8 cellular contexts compared by ENCODE assay signal in the genomic region with DNA sequence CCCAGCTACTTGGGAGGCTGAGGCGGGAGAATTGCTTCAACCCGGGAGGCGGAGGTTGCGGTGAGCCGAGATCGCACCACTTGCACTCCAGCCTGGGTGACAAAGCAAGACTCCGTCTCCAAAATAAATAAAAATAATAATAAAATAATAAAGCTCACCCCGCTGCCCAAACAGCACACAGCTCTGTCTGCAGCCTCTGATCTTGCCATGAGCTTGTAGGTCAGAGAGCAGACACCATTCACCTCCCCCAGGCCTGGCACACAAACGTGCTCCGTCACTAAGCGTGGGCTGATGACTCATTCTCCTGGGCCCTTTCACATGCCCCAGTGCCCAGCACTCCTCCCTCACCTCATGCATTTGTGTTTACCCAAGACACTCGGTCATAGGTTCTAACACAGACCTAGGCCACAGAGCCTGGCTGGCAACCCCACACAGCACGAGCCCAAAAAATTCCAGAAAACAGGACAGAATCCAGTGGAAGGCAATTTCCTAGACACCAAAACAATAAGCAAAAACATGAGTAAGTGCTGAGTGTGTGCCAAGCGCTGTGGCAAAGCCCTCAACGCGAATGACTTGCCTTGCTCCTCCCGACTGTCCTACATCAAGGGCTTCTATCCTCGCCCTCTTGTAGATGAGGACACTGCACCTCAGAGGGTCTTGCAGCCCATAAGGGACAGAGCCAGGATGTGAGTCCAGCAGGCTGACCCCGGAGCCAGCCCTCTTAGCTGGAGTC. TPM values are rescaled to one million over a fixed set of nuclear protein-coding genes. Genes with fewer than 3 reads are reported as not detected.
DNase-seq lines count a peak whose midpoint lies in the region; ATAC-seq, FAIRE-seq and TF ChIP-seq lines count a peak whose summit lies in the region.

No MANE protein-coding gene starts in this region.

- CTCF ChIA-PET in A549 (lab: Yijun Ruan, JAX): interaction anchor here (1.2 to 6.0 kb wide), 6 partner anchors 14 to 332 kb away, joined by 3 to 25 read pairs (median 5); no protein-coding TSS in a partner anchor

- peak; percentile 4 to 47; a peak in 2 of 5 replicates for TF ChIP-seq RAD21 in A549 (conservative IDR thresholded peaks at IDR 0.05 in 1 of 2, IDR thresholded peaks at IDR 0.05 in 1 of 2)

- TF ChIP-seq POLR2A in A549 (IDR thresholded peaks at IDR 0.05; ENCODE audit: low read length) (no peak), H54 (IDR thresholded peaks at IDR 0.05; ENCODE audit: low read depth, low read length) (no peak), erythroblast (IDR thresholded peaks at IDR 0.05; ENCODE audit: low read length) (no peak), GM12892 (IDR thresholded peaks at IDR 0.05; ENCODE audit: low read depth, low read length) (no peak)

- peak; percentile 93 to 99 for DNase-seq in A549 (ENCODE audit: low read depth in 1 of 2, low spot score in 1 of 2)
- peak; percentile 80 for DNase-seq in H54 (ENCODE audit: insufficient read length, low spot score)
- DNase-seq in T1000 (lab: John Stamatoyannopoulos, UW): peak; percentile 87
- peak; percentile 98 for DNase-seq in fibroblast of gingiva (ENCODE audit: low read depth)
- peak in 41 of 56 donors; percentile 21 to 93 (median 57) for DNase-seq in nucleus accumbens (lab: John Stamatoyannopoulos, UW)
- DNase-seq in erythroblast (lab: John Stamatoyannopoulos, UW): no peak
- DNase-seq in GM12892 (ENCODE audit: insufficient read length): no peak

- H3K4me1 ChIP-seq in A549: peaks cover 60% of the 10 kb centered on the region

- TF ChIP-seq CTCF in A549 (IDR thresholded peaks at IDR 0.05): no peak

- POLR2A ChIA-PET in A549 (lab: Yijun Ruan, JAX): interaction anchor here (0.6 to 1.7 kb wide), 5 partner anchors 14 to 124 kb away, joined by 3 to 11 read pairs (median 5); partner anchors contain the start of gene ATP9A

- no peaks in the 10 kb centered on the region for H3K9me3 ChIP-seq in A549

- peak overlapping the region; percentile 89 for H3K27ac ChIP-seq in A549

- WGBS in A549 (ENCODE audit: missing lambda C conversion rate): 2% methylated on average over 19 of the region's 19 CpGs

- peak overlapping the region; percentile 80 for H3K4me2 ChIP-seq in A549

- peak; percentile 70 to 79; a peak in 3 of 5 replicates for TF ChIP-seq EP300 in A549 (IDR thresholded peaks at IDR 0.05)

- FAIRE-seq in A549 (lab: Jason Lieb, UNC) (no peak), H54 (lab: Jason Lieb, UNC) (peak; percentile 65), GM12892 (lab: Jason Lieb, UNC) (no peak)

- peak; percentile 93 to 95 for ATAC-seq in A549
- no peak for ATAC-seq in GM19452 (IDR thresholded peaks at IDR 0.05; ENCODE audit: unreplicated experiment)

- peak overlapping the region; percentile 14 for H3K4me3 ChIP-seq in A549

TF ChIP-seq in A549, 52 proteins besides CTCF, POLR2A, EP300 and RAD21 (continues in another document):
- TF ChIP-seq ZFP36 (IDR thresholded peaks at IDR 0.05; ENCODE audit: borderline replicate concordance, partially characterized antibody) (peak; percentile 12), SMC3 (IDR thresholded peaks at IDR 0.05) (no peak; the same call in 2 of the 3 replicates), MAX (IDR thresholded peaks at IDR 0.05) (peak; percentile 98), ZSCAN20 (CRISPR knock-in tag; IDR thresholded peaks at IDR 0.05) (0 out of 2 replicates have a peak, but pooled peaks have one; percentile 55), RNF2 (IDR thresholded peaks at IDR 0.05; ENCODE audit: borderline replicate concordance, low read depth) (no peak), FOSB (CRISPR knock-in tag; IDR thresholded peaks at IDR 0.05) (no peak), FOSL2 (IDR thresholded peaks at IDR 0.05) (peak; percentile 95), FOSL2 (CRISPR knock-in tag; IDR thresholded peaks at IDR 0.05) (peak; percentile 100), EHF (CRISPR knock-in tag; IDR thresholded peaks at IDR 0.05) (no peak), GATA3 (IDR thresholded peaks at IDR 0.05; ENCODE audit: borderline replicate concordance) (peak; percentile 84), HOXB13 (CRISPR knock-in tag; IDR thresholded peaks at IDR 0.05; ENCODE audit: low read depth) (peak; percentile 64; the same call in 1 of the 2 replicates), KDM5A (IDR thresholded peaks at IDR 0.05) (no peak), JUN (IDR thresholded peaks at IDR 0.05) (peak; percentile 89 to 91; a peak in 4 of 5 replicates), HMGXB4 (CRISPR knock-in tag; IDR thresholded peaks at IDR 0.05; ENCODE audit: borderline replicate concordance) (no peak), CHD2 (IDR thresholded peaks at IDR 0.05; ENCODE audit: low read length, partially characterized antibody) (peak; percentile 43), FOXS1 (CRISPR knock-in tag; IDR thresholded peaks at IDR 0.05) (peak; percentile 68; the same call in 1 of the 2 replicates), MAFK (IDR thresholded peaks at IDR 0.05; ENCODE audit: partially characterized antibody) (peak; percentile 79), NPAS2 (CRISPR knock-in tag; IDR thresholded peaks at IDR 0.05; ENCODE audit: borderline replicate concordance) (peak; percentile 65; the same call in 1 of the 2 replicates), BHLHE40 (IDR thresholded peaks at IDR 0.05; ENCODE audit: low read depth, low read length) (peak; percentile 76), MYC (IDR thresholded peaks at IDR 0.05; ENCODE audit: borderline replicate concordance, low read length) (peak; percentile 73; the same call in 1 of the 2 replicates)
- TF ChIP-seq, protein P1, sequence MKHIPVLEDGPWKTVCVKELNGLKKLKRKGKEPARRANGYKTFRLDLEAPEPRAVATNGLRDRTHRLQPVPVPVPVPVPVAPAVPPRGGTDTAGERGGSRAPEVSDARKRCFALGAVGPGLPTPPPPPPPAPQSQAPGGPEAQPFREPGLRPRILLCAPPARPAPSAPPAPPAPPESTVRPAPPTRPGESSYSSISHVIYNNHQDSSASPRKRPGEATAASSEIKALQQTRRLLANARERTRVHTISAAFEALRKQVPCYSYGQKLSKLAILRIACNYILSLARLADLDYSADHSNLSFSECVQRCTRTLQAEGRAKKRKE (CRISPR knock-in tag; IDR thresholded peaks at IDR 0.05; ENCODE audit: low read depth): peak; percentile 71; the same call in 1 of the 2 replicates
- TF ChIP-seq, protein P2, sequence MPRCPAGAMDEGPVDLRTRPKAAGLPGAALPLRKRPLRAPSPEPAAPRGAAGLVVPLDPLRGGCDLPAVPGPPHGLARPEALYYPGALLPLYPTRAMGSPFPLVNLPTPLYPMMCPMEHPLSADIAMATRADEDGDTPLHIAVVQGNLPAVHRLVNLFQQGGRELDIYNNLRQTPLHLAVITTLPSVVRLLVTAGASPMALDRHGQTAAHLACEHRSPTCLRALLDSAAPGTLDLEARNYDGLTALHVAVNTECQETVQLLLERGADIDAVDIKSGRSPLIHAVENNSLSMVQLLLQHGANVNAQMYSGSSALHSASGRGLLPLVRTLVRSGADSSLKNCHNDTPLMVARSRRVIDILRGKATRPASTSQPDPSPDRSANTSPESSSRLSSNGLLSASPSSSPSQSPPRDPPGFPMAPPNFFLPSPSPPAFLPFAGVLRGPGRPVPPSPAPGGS (IDR thresholded peaks at IDR 0.05): peak; percentile 88; the same call in 1 of the 3 replicates
- TF ChIP-seq, protein P3, sequence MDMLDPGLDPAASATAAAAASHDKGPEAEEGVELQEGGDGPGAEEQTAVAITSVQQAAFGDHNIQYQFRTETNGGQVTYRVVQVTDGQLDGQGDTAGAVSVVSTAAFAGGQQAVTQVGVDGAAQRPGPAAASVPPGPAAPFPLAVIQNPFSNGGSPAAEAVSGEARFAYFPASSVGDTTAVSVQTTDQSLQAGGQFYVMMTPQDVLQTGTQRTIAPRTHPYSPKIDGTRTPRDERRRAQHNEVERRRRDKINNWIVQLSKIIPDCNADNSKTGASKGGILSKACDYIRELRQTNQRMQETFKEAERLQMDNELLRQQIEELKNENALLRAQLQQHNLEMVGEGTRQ (IDR thresholded peaks at IDR 0.05): no peak

RNA-seq across cellular contexts. Expression of gene ATP9A, which starts 18.0 kb away (rescaled TPM):
- polyA plus RNA-seq in A549 (2011; rRNA removed) (23.3 and 23.6 TPM in 2 replicates), A549 (2017; fragmentation: RNase III; extraction: RNeasy Plus Mini Kit Qiagen cat#74134 plus additional on column Dnase treatment) (8.5 to 10.2 TPM (median 9.9 TPM) in 3 replicates)
- polyA plus RNA-seq in A549 (2012; cell fraction: cytosol; rRNA removed): 5.5 and 7.0 TPM in 2 replicates
- 7.2 and 9.0 TPM in 2 replicates for polyA plus RNA-seq in A549 (2012; cell fraction: nucleus; rRNA removed)
- 61.2 and 62.6 TPM in 2 replicates for polyA minus RNA-seq in A549 (2011; rRNA and poly(A)+ RNA removed)
- polyA plus RNA-seq in GM12892 (2012; ENCODE audit: missing spikeins): 0.17 TPM

RNA-seq across cellular contexts. Expression of gene SALL4, which starts 52.1 kb away (rescaled TPM):
- polyA plus RNA-seq in A549 (2011; rRNA removed): 7.6 and 8.5 TPM in 2 replicates
- 2.0 and 2.2 TPM in 2 replicates for polyA plus RNA-seq in A549 (2012; cell fraction: cytosol; rRNA removed)
- polyA plus RNA-seq in A549 (2012; cell fraction: nucleus; rRNA removed): 12.2 and 12.8 TPM in 2 replicates
- 2.3 to 3.8 TPM (median 2.5 TPM) in 3 replicates for polyA plus RNA-seq in A549 (2017; fragmentation: RNase III; extraction: RNeasy Plus Mini Kit Qiagen cat#74134 plus additional on column Dnase treatment)
- polyA minus RNA-seq in A549 (2011; rRNA and poly(A)+ RNA removed): 3.7 and 4.1 TPM in 2 replicates
- polyA plus RNA-seq in GM12892 (2012; ENCODE audit: missing spikeins): not detected

Comparison
In these comparisons a context has a peak if more than half of its experiments do, and no peak if none do; other contexts are left out.
1. DNase-seq: peak in A549 (2 of 2), H54 (single experiment), T1000 (single experiment), fibroblast of gingiva (single experiment) and nucleus accumbens (41 of 56); none in erythroblast (0 of 2) and GM12892 (single experiment).